ENCODE assay signal across 29 cellular contexts in genomic region chr10:81806842-81807241, GRCh38.
"Had no signal": no experiment of that assay in that cellular context is flagged by ENCODE, and none has a peak within 500 bp of the region (broad histone marks: within the 10 kb centered on the region; RNA-seq: fewer than 3 reads in every experiment).

No MANE protein-coding gene starts in this region.

- H3K9me3 ChIP-seq: colonic mucosa, gastrocnemius medialis had no signal

- DNase-seq: colonic mucosa; cortex of kidney; dermis blood vessel endothelial cell; dorsolateral prefrontal cortex; effector CD4-positive, alpha-beta T cell; effector CD8-positive, alpha-beta T cell; effector memory CD4-positive, alpha-beta T cell; effector memory CD8-positive, alpha-beta T cell; endodermal cell; erythroblast; esophagus squamous epithelium; foreskin fibroblast; foreskin keratinocyte; foreskin melanocyte; gastrocnemius medialis; glutamatergic neuron; head of caudate nucleus; heart left ventricle; heart right ventricle had no signal

- H3K4me1 ChIP-seq: colonic mucosa, esophagus muscularis mucosa, esophagus squamous epithelium, foreskin keratinocyte, gastrocnemius medialis, gastroesophageal sphincter, heart left ventricle, heart right ventricle had no signal

- H3K4me3 ChIP-seq: colonic mucosa, coronary artery, dorsolateral prefrontal cortex, esophagus muscularis mucosa, esophagus squamous epithelium, gastrocnemius medialis, gastroesophageal sphincter, heart left ventricle, heart right ventricle had no signal

- H3K4me1 Mint-ChIP-seq: endodermal cell had no signal

- ATAC-seq: effector memory CD8-positive, alpha-beta T cell; esophagus mucosa; foreskin keratinocyte; gastrocnemius medialis; gastroesophageal sphincter; heart left ventricle; heart right ventricle had no signal

- H3K27me3 ChIP-seq: colonic mucosa, dorsolateral prefrontal cortex, esophagus muscularis mucosa, esophagus squamous epithelium, foreskin keratinocyte, gastrocnemius medialis, gastroesophageal sphincter, heart left ventricle, heart right ventricle had no signal

- H3K27me3 Mint-ChIP-seq: dendritic cell treated with granulocyte-macrophage colony-stimulating factor and Interleukin-4, amounts not matched to agents 40 ng/mL and 50 ng/mL, for 4 days; effector memory CD8-positive, alpha-beta T cell had no signal

- H3K36me3 ChIP-seq: colonic mucosa, esophagus muscularis mucosa, esophagus squamous epithelium, gastrocnemius medialis, gastroesophageal sphincter, heart left ventricle, heart right ventricle had no signal

- H3K27ac Mint-ChIP-seq: dendritic cell treated with granulocyte-macrophage colony-stimulating factor and Interleukin-4, amounts not matched to agents 40 ng/mL and 50 ng/mL, for 4 days; effector memory CD8-positive, alpha-beta T cell; endodermal cell had no signal

- H3K27ac ChIP-seq: colonic mucosa, coronary artery, dorsolateral prefrontal cortex, epithelial cell of prostate, esophagus muscularis mucosa, esophagus squamous epithelium, foreskin keratinocyte, gastrocnemius medialis, gastroesophageal sphincter, heart left ventricle, heart right ventricle had no signal

- FAIRE-seq: colon, endometrium, endothelial cell of umbilical vein, frontal cortex had no signal

- H3K4me3 Mint-ChIP-seq: dendritic cell treated with granulocyte-macrophage colony-stimulating factor and Interleukin-4, amounts not matched to agents 40 ng/mL and 50 ng/mL, for 4 days; effector memory CD8-positive, alpha-beta T cell; endodermal cell had no signal
